In genomic region chr12:108367436-108367835, GRCh38 we compare ENCODE assay signal across 14 cellular contexts. TPM values are rescaled to one million over a fixed set of nuclear protein-coding genes. Genes with fewer than 3 reads are reported as not detected.
DNase-seq lines count a peak whose midpoint lies in the region; ATAC-seq and TF ChIP-seq lines count a peak whose summit lies in the region.
"Had no signal": no experiment of that assay in that cellular context is flagged by ENCODE, and none has a peak within 500 bp of the region (broad histone marks: within the 10 kb centered on the region; RNA-seq: fewer than 3 reads in every experiment).

No MANE protein-coding gene starts in this region.

- no peak for TF ChIP-seq POLR2A in heart left ventricle (IDR thresholded peaks at IDR 0.05)

- no peaks in the 10 kb centered on the region for H3K36me3 ChIP-seq in heart left ventricle
- H3K36me3 ChIP-seq: adrenal gland, heart right ventricle had no signal

- peaks cover 0 to 10% (median 0%) of the 10 kb centered on the region in 12 donors for H3K4me1 ChIP-seq in heart left ventricle
- H3K4me1 ChIP-seq: adrenal gland had no signal

- H3K27ac ChIP-seq in heart left ventricle = no peak overlapping the region
- H3K27ac ChIP-seq: adrenal gland, heart right ventricle, KMS-11 had no signal

- no peaks in the 10 kb centered on the region for H3K27me3 ChIP-seq in heart left ventricle
- H3K27me3 ChIP-seq: adrenal gland, heart right ventricle had no signal

- H3K4me3 ChIP-seq in heart left ventricle = no peak overlapping the region
- H3K4me3 ChIP-seq: adrenal gland, heart right ventricle had no signal

- peak; percentile 37 for DNase-seq in HCEC 1CT
- DNase-seq in SKM-1 (lab: John Stamatoyannopoulos, UW; ENCODE audit: unreplicated experiment) = peak; percentile 3
- peak in 1 of 5 donors; percentile 31 for DNase-seq in heart left ventricle
- DNase-seq in superior temporal gyrus (ENCODE audit: extremely low spot score) = peak; percentile 30
- no peak for DNase-seq in NCI-H2029 (lab: John Stamatoyannopoulos, UW)
- DNase-seq: effector CD4-positive, alpha-beta T cell; heart right ventricle; stimulated activated CD4-positive, alpha-beta T cell treated with anti-CD3 and anti-CD28 coated beads, Interleukin-4, amount 100 ng/mL, for 1 hour; stimulated activated naive CD8-positive, alpha-beta T cell treated with anti-CD3 and anti-CD28 coated beads, Interleukin-15, amount 100 ng/mL, for 72 hours had no signal

- 76 to 82% (median 81%) methylated on average over 7 of the region's 7 CpGs for WGBS in heart left ventricle, 4 donors

- TF ChIP-seq CTCF in heart left ventricle (IDR thresholded peaks at IDR 0.05) = no peak

- no peaks in the 10 kb centered on the region for H3K9me3 ChIP-seq in heart left ventricle
- H3K9me3 ChIP-seq: adrenal gland, heart right ventricle had no signal

- intact Hi-C loops in heart left ventricle (cut with DNase I) = no loop called here

- ATAC-seq in heart left ventricle (peak in 3 of 4 donors; percentile 43 to 58 (median 47)), GM21360 (IDR thresholded peaks at IDR 0.05; ENCODE audit: unreplicated experiment) (no peak), HG03159 (IDR thresholded peaks at IDR 0.05; ENCODE audit: unreplicated experiment) (no peak)
- ATAC-seq: stimulated activated naive CD8-positive, alpha-beta T cell treated with anti-CD3 and anti-CD28 coated beads, Interleukin-15, amount 100 ng/mL, for 72 hours; WTC11 had no signal

RNA-seq across cellular contexts. Expression of gene CMKLR1, which starts 28.3 kb away (rescaled TPM):
- total RNA-seq in heart left ventricle = 10 to 100 TPM in 2 of 9 donors, 1 to 10 TPM in 7; 5.4 to 47.3 (median 8.2) TPM
- 1 to 10 TPM; 2.0 to 4.1 TPM for polyA plus RNA-seq in heart left ventricle

Comparison
In these comparisons a context has a peak if more than half of its experiments do, and no peak if none do; other contexts are left out.
1. ATAC-seq: peak in heart left ventricle (3 of 4); none in GM21360 (single experiment) and HG03159 (single experiment).